In genomic region chr6:168313371-168314028, GRCh38 we compare ENCODE assay signal across 17 cellular contexts. TPM values are rescaled to one million over a fixed set of nuclear protein-coding genes. Genes with fewer than 3 reads are reported as not detected.
A peak's percentile ranks its signal among the peaks of the same experiment; 100 is the strongest.
DNase-seq lines count a peak whose midpoint lies in the region; ATAC-seq and TF ChIP-seq lines count a peak whose summit lies in the region.
"Had no signal": no experiment of that assay in that cellular context is flagged by ENCODE, and none has a peak within 500 bp of the region (broad histone marks: within the 10 kb centered on the region; RNA-seq: fewer than 3 reads in every experiment).

No MANE protein-coding gene starts in this region.

- TF ChIP-seq POLR2A in suprapubic skin (IDR thresholded peaks at IDR 0.05), result no peak

- H3K4me1 Mint-ChIP-seq in CD8-positive, alpha-beta T cell (ENCODE audit: low read depth), result no peaks in the 10 kb centered on the region

- H3K27me3 Mint-ChIP-seq in CD8-positive, alpha-beta T cell (ENCODE audit: low read depth), result peaks cover 20% of the 10 kb centered on the region

- H2BK120ac ChIP-seq in mesendoderm (ENCODE audit: low read depth, low read length), result no peak overlapping the region

- H3K27ac ChIP-seq in esophagus (ENCODE audit: low read depth in 2 of 2, low read length in 1 of 2) (peak overlapping the region; percentile 24 to 49), mesendoderm (ENCODE audit: low read depth, low read length) (no peak overlapping the region), suprapubic skin (peak overlapping the region; percentile 56)
- no peak overlapping the region for H3K27ac ChIP-seq in CD8-positive, alpha-beta T cell (ENCODE audit: low read depth, low read length)
- H3K27ac ChIP-seq: Peyer's patch had no signal

- H3K9me3 Mint-ChIP-seq in CD8-positive, alpha-beta T cell, result no peaks in the 10 kb centered on the region

- peak overlapping the region; percentile 79 for H3K56ac ChIP-seq in mesendoderm (ENCODE audit: low read length)

- no peak for TF ChIP-seq CTCF in suprapubic skin (IDR thresholded peaks at IDR 0.05)
- TF ChIP-seq CTCF in CD8-positive, alpha-beta T cell (IDR thresholded peaks at IDR 0.05), result no peak

- H3K27me3 ChIP-seq in esophagus (ENCODE audit: control insufficient read depth in 1 of 2, insufficient read depth in 2 of 2, low read length in 2 of 2), result no peaks in the 10 kb centered on the region
- H3K27me3 ChIP-seq in mesendoderm (ENCODE audit: insufficient read depth, low read length, poor library complexity), result no peaks in the 10 kb centered on the region
- peaks cover 8% of the 10 kb centered on the region for H3K27me3 ChIP-seq in suprapubic skin
- H3K27me3 ChIP-seq in CD8-positive, alpha-beta T cell (ENCODE audit: insufficient read depth, low read length), result no peaks in the 10 kb centered on the region
- H3K27me3 ChIP-seq: Peyer's patch had no signal

- intact Hi-C loops in CD8-positive, alpha-beta T cell (cut with DNase I, micrococcal nuclease), result no loop called here

- no peak overlapping the region for H2BK15ac ChIP-seq in mesendoderm (replicated peaks; ENCODE audit: low read depth)

- no peak overlapping the region for H3K27ac Mint-ChIP-seq in CD8-positive, alpha-beta T cell

- H3K36me3 ChIP-seq in esophagus (ENCODE audit: control insufficient read depth in 2 of 2, insufficient read depth in 2 of 2, low read length in 1 of 2) (no peaks in the 10 kb centered on the region), mesendoderm (ENCODE audit: control insufficient read depth, insufficient read depth, low read length) (no peaks in the 10 kb centered on the region), suprapubic skin (no peaks in the 10 kb centered on the region)
- H3K36me3 ChIP-seq in CD8-positive, alpha-beta T cell (ENCODE audit: insufficient read depth, low read length), result no peaks in the 10 kb centered on the region
- H3K36me3 ChIP-seq: Peyer's patch had no signal

- no peak for ATAC-seq in CD8-positive, alpha-beta T cell
- no peak for ATAC-seq in GM21619 (IDR thresholded peaks at IDR 0.05; ENCODE audit: unreplicated experiment)

- CTCF ChIA-PET in CD8-positive, alpha-beta T cell (lab: Charles Lee), result no interaction called here

- 50 to 54% methylated on average over 18 of the region's 18 CpGs for WGBS in esophagus, 2 donors
- no CpG with 5 or more reads among the region's 18 CpGs for WGBS in mesendoderm (ENCODE audit: extremely low coverage, insufficient coverage, low lambda C conversion rate)
- 57% methylated on average over 18 of the region's 18 CpGs for WGBS in suprapubic skin

- no peak overlapping the region for H3K4me2 ChIP-seq in mesendoderm (ENCODE audit: low read length)

- no peaks in the 10 kb centered on the region for H3K36me3 Mint-ChIP-seq in CD8-positive, alpha-beta T cell

- DNase-seq in NCI-H526 (lab: John Stamatoyannopoulos, UW) (peak; percentile 34 to 77), mesendoderm (no peak), suprapubic skin (ENCODE audit: low spot score in 2 of 2) (no peak), GM03348 (ENCODE audit: low spot score) (no peak)
- no peak for DNase-seq in CD8-positive, alpha-beta T cell
- DNase-seq: activated effector memory CD4-positive, alpha-beta T cell treated with Interleukin-2 at 50 U/mL for 16 hours; C1 segment of cervical spinal cord; DMS53; NCI-H2081; NCI-H774; Peyer's patch; substantia nigra had no signal

- H3K18ac ChIP-seq in mesendoderm (ENCODE audit: low read length), result peak overlapping the region; percentile 75

- no peak overlapping the region for H4K5ac ChIP-seq in mesendoderm (ENCODE audit: low read length)

- H3K79me2 ChIP-seq in mesendoderm (ENCODE audit: control insufficient read depth, insufficient read depth, low read length), result no peaks in the 10 kb centered on the region

- no peak overlapping the region for H2BK5ac ChIP-seq in mesendoderm (ENCODE audit: low read length)

- no peak overlapping the region for H3K4me3 ChIP-seq in esophagus (ENCODE audit: low read depth in 1 of 2, low read length in 2 of 2)
- no peak overlapping the region for H3K4me3 ChIP-seq in mesendoderm (ENCODE audit: low read length)
- no peak overlapping the region for H3K4me3 ChIP-seq in suprapubic skin
- H3K4me3 ChIP-seq in CD8-positive, alpha-beta T cell (ENCODE audit: low read depth, low read length), result no peak overlapping the region
- H3K4me3 ChIP-seq: Peyer's patch had no signal

- H3K4me1 ChIP-seq in esophagus (ENCODE audit: control insufficient read depth in 2 of 2, insufficient read depth in 2 of 2, low read length in 1 of 2) (peaks cover 4 to 10% of the 10 kb centered on the region in 2 donors), mesendoderm (ENCODE audit: control insufficient read depth, low read depth, low read length) (peaks cover 4% of the 10 kb centered on the region), suprapubic skin (peaks cover 25% of the 10 kb centered on the region)
- no peaks in the 10 kb centered on the region for H3K4me1 ChIP-seq in CD8-positive, alpha-beta T cell (ENCODE audit: insufficient read depth, low read length)

- no peak overlapping the region for H4K8ac ChIP-seq in mesendoderm (ENCODE audit: low read depth, low read length)

- H3K9ac ChIP-seq in mesendoderm (ENCODE audit: low read length), result peak overlapping the region; percentile 34

- H3K4ac ChIP-seq in mesendoderm (ENCODE audit: low read depth, low read length), result no peak overlapping the region

- H3K79me1 ChIP-seq in mesendoderm (ENCODE audit: low read length), result no peaks in the 10 kb centered on the region

- H3K23ac ChIP-seq in mesendoderm (ENCODE audit: low read length), result no peak overlapping the region

- no peak overlapping the region for H3K4me3 Mint-ChIP-seq in CD8-positive, alpha-beta T cell

- no peak overlapping the region for H2AK5ac ChIP-seq in mesendoderm (ENCODE audit: low read length)

- TF ChIP-seq EP300 in suprapubic skin (IDR thresholded peaks at IDR 0.05), result no peak

- H3K9me3 ChIP-seq in esophagus (ENCODE audit: control insufficient read depth in 2 of 2, insufficient read depth in 1 of 2, low read depth in 1 of 2, low read length in 1 of 2) (no peaks in the 10 kb centered on the region), suprapubic skin (no peaks in the 10 kb centered on the region)
- no peaks in the 10 kb centered on the region for H3K9me3 ChIP-seq in CD8-positive, alpha-beta T cell (ENCODE audit: low read length)
- H3K9me3 ChIP-seq: Peyer's patch had no signal

- POLR2A ChIA-PET in CD8-positive, alpha-beta T cell (lab: Charles Lee), result no interaction called here

RNA-seq across cellular contexts. Expression of gene DACT2, which starts 6.1 kb away (rescaled TPM):
- polyA plus RNA-seq in esophagus, result 1 to 10 TPM in 1 of 2 donors, under 1 TPM in 1; 0.83 to 1.2 TPM
- 0.35 TPM for polyA plus RNA-seq in mesendoderm (2013, experiment 1 of 2)
- 0.55 TPM for polyA plus RNA-seq in mesendoderm (2013, experiment 2 of 2)
- total RNA-seq in suprapubic skin, result 10 to 100 TPM in 2 of 4 donors, 1 to 10 TPM in 2; 6.0 to 19.9 (median 10.0) TPM
- not detected for total RNA-seq in CD8-positive, alpha-beta T cell
- total RNA-seq: HT-29, M059J, myocyte had no signal

Comparison
In these comparisons a context has a peak if more than half of its experiments do, and no peak if none do; other contexts are left out.
1. DNase-seq: peak in NCI-H526 (2 of 2); none in mesendoderm (single experiment), suprapubic skin (0 of 2), GM03348 (single experiment) and CD8-positive, alpha-beta T cell (0 of 7).
2. H3K27ac ChIP-seq: peak in esophagus (2 of 2) and suprapubic skin (single experiment); none in mesendoderm (single experiment) and CD8-positive, alpha-beta T cell (single experiment).
3. RNA of gene DACT2, which starts 6.1 kb away (total RNA-seq): 6.0 to 19.9 TPM in suprapubic skin; not detected in CD8-positive, alpha-beta T cell; every median in the first group is over 4 times any median in the second.